In genomic region chr22:31177420-31178162, GRCh38 we compare ENCODE assay signal across 10 cellular contexts. TPM values are rescaled to one million over a fixed set of nuclear protein-coding genes. Genes with fewer than 3 reads are reported as not detected.
DNase-seq lines count a peak whose midpoint lies in the region; ATAC-seq and TF ChIP-seq lines count a peak whose summit lies in the region.
"Had no signal": no experiment of that assay in that cellular context is flagged by ENCODE, and none has a peak within 500 bp of the region (broad histone marks: within the 10 kb centered on the region; RNA-seq: fewer than 3 reads in every experiment).

No MANE protein-coding gene starts in this region.

- H3K79me2 ChIP-seq in mammary epithelial cell (ENCODE audit: insufficient read depth, low read length) = peaks cover 70% of the 10 kb centered on the region

- in situ Hi-C loops in ACHN (cut with HindIII; ENCODE audit: low pct_ligation_motif_present, low pct_unique_long_range_greater_than_20kb, low sequenced_read_pairs) = no loop called here
- in situ Hi-C loops in mammary epithelial cell (cut with MboI; ENCODE audit: low sequenced_read_pairs in 2 of 2) = no loop called here

- H3K36me3 ChIP-seq in mammary epithelial cell (ENCODE audit: insufficient read depth, low read length) = no peaks in the 10 kb centered on the region
- no peaks in the 10 kb centered on the region for H3K36me3 ChIP-seq in uterus

- H3K4me1 ChIP-seq in mammary epithelial cell (ENCODE audit: insufficient read depth, low read length) (peaks cover 50% of the 10 kb centered on the region), uterus (peaks cover 0 to 9% of the 10 kb centered on the region in 2 donors)

- H4K20me1 ChIP-seq in mammary epithelial cell (ENCODE audit: insufficient read depth, low read length) = no peaks in the 10 kb centered on the region

- H3K27me3 ChIP-seq in mammary epithelial cell (ENCODE audit: insufficient read depth, low read length) = no peaks in the 10 kb centered on the region
- H3K27me3 ChIP-seq in uterus = no peaks in the 10 kb centered on the region

- intact Hi-C loops in mammary epithelial cell (cut with micrococcal nuclease) = loop anchor here (1.0 to 5.0 kb wide), 4 partner anchors 15 to 75 kb away; partner anchors contain the start of genes LIMK2 and RNF185
- intact Hi-C loops in uterus (cut with DNase I; ENCODE audit: low total_unique reads) = no loop called here

- 27% methylated on average over 4 of the region's 6 CpGs for WGBS in mammary epithelial cell (ENCODE audit: low coverage, missing lambda C conversion rate)

- peak overlapping the region; percentile 39 for H3K4me2 ChIP-seq in mammary epithelial cell (ENCODE audit: insufficient read depth, low read depth, low read length)
- H3K4me2 ChIP-seq: PC-9 had no signal

- dilution Hi-C loops in mammary epithelial cell (cut with HindIII; ENCODE audit: low sequenced_read_pairs) = no loop called here

- TF ChIP-seq RAD21 in Ishikawa (IDR thresholded peaks at IDR 0.05; ENCODE audit: low read depth) = no peak

- no peak for TF ChIP-seq EP300 in Ishikawa (IDR thresholded peaks at IDR 0.05; ENCODE audit: borderline replicate concordance)

- peak overlapping the region; percentile 39 for H3K9ac ChIP-seq in mammary epithelial cell (ENCODE audit: insufficient read depth, low read length)

- ATAC-seq in GM21737 (IDR thresholded peaks at IDR 0.05; ENCODE audit: unreplicated experiment) (no peak), HG02588 (IDR thresholded peaks at IDR 0.05; ENCODE audit: unreplicated experiment) (no peak)
- ATAC-seq: K562 had no signal

- CTCF ChIA-PET in mammary epithelial cell (lab: Charles Lee; ENCODE audit: low non-redundant PET) = interaction anchor here (0.6 kb wide), 1 partner anchor 413 kb away, joined by 3 read pairs; no protein-coding TSS in a partner anchor

- TF ChIP-seq POLR2A in uterus (IDR thresholded peaks at IDR 0.05) = no peak

- TF ChIP-seq CTCF in mammary epithelial cell (conservative IDR thresholded peaks at IDR 0.05 in 1 of 2, IDR thresholded peaks at IDR 0.05 in 1 of 2; ENCODE audit: extremely low read depth in 1 of 2, insufficient read depth in 1 of 2, low read depth in 1 of 2, low read length in 2 of 2) (peak in 1 of 2 donors; percentile 35), uterus (IDR thresholded peaks at IDR 0.05) (no peak)

- H3K27ac ChIP-seq in mammary epithelial cell (ENCODE audit: insufficient read depth, low read depth, low read length) (peak overlapping the region; percentile 70), uterus (no peak overlapping the region)
- H3K27ac ChIP-seq: PC-9 had no signal

- peak; percentile 78 for DNase-seq in ACHN
- peak; percentile 96 for DNase-seq in mammary epithelial cell
- DNase-seq in mucosa of gallbladder (ENCODE audit: low spot score) = peak; percentile 22
- no peak for DNase-seq in SKM-1 (lab: John Stamatoyannopoulos, UW; ENCODE audit: unreplicated experiment)
- no peak for DNase-seq in uterus

- H3K4me3 ChIP-seq in mammary epithelial cell (replicated peaks in 1 of 3; ENCODE audit: insufficient read depth in 1 of 3, low read depth in 2 of 3, low read length in 3 of 3) (no peak overlapping the region), uterus (no peak overlapping the region)
- H3K4me3 ChIP-seq: K562, PC-9 had no signal

- no peaks in the 10 kb centered on the region for H3K9me3 ChIP-seq in mammary epithelial cell (replicated peaks; ENCODE audit: insufficient read depth, low read length)
- no peaks in the 10 kb centered on the region for H3K9me3 ChIP-seq in uterus

- peak overlapping the region; percentile 1 for H2AFZ ChIP-seq in mammary epithelial cell (ENCODE audit: low read depth, low read length)
- H2AFZ ChIP-seq: PC-9 had no signal

- BruUV-seq in mammary epithelial cell (replicated peaks; lab: Mats Ljungman, UMichigan) = TSS peak; percentile 23

TF ChIP-seq in Ishikawa, 13 proteins besides CTCF, POLR2A, EP300 and RAD21:
- no peak for TF ChIP-seq EGR1 (IDR thresholded peaks at IDR 0.05)
- TF ChIP-seq CREB1 (IDR thresholded peaks at IDR 0.05; ENCODE audit: low read depth) = no peak
- TF ChIP-seq REST (IDR thresholded peaks at IDR 0.05; ENCODE audit: low read depth) = no peak
- no peak for TF ChIP-seq USF1 (IDR thresholded peaks at IDR 0.05)
- no peak for TF ChIP-seq YY1 (IDR thresholded peaks at IDR 0.05; ENCODE audit: low read depth)
- TF ChIP-seq, protein P1, sequence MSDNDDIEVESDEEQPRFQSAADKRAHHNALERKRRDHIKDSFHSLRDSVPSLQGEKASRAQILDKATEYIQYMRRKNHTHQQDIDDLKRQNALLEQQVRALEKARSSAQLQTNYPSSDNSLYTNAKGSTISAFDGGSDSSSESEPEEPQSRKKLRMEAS (IDR thresholded peaks at IDR 0.05) = no peak
- TF ChIP-seq TEAD4 (IDR thresholded peaks at IDR 0.05) = peak; percentile 84
- TF ChIP-seq TCF12 (IDR thresholded peaks at IDR 0.05; ENCODE audit: low read depth) = no peak

RNA-seq across cellular contexts. Expression of gene RNF185, which starts 17.6 kb away (rescaled TPM):
- 10 to 100 TPM; 29.2 to 47.3 TPM for total RNA-seq in mammary epithelial cell
- polyA plus RNA-seq in mammary epithelial cell = 26.3 TPM
- 18.2 TPM for polyA minus RNA-seq in mammary epithelial cell
- total RNA-seq in mucosa of gallbladder = 30.8 TPM
- total RNA-seq in uterus = 10 to 100 TPM; 10.8 to 39.5 (median 28.0) TPM

RNA-seq across cellular contexts. Expression of gene LIMK2, which starts 34.5 kb away (rescaled TPM):
- 100 to 1,000 TPM; 176 to 484 TPM for total RNA-seq in mammary epithelial cell
- 25.9 TPM for polyA plus RNA-seq in mammary epithelial cell
- 123 TPM for polyA minus RNA-seq in mammary epithelial cell
- total RNA-seq in mucosa of gallbladder = 81.4 TPM
- total RNA-seq in uterus = 10 to 100 TPM in 2 of 4 donors, 1 to 10 TPM in 2; 7.2 to 52.0 (median 22.1) TPM

RNA-seq across cellular contexts. Expression of gene PLA2G3, which starts 37.3 kb away (rescaled TPM):
- not detected for total RNA-seq in mammary epithelial cell
- not detected for polyA plus RNA-seq in mammary epithelial cell
- polyA minus RNA-seq in mammary epithelial cell = not detected
- total RNA-seq in mucosa of gallbladder = 0.78 TPM
- total RNA-seq in uterus = not detected
- total RNA-seq: PC-9 had no signal

RNA-seq across cellular contexts. Expression of gene INPP5J, which starts 54.8 kb away (rescaled TPM):
- total RNA-seq in mammary epithelial cell (1 to 10 TPM in 1 of 2 donors, under 1 TPM in 1; 0.50 to 2.7 TPM), mucosa of gallbladder (8.7 TPM), uterus (1 to 10 TPM in 3 of 4 donors, under 1 TPM in 1; 0.59 to 7.9 (median 3.0) TPM)
- 0.37 TPM for polyA plus RNA-seq in mammary epithelial cell
- polyA minus RNA-seq in mammary epithelial cell = 2.4 TPM

Comparison
In these comparisons a context has a peak if more than half of its experiments do, and no peak if none do; other contexts are left out.
1. DNase-seq: peak in ACHN (single experiment), mammary epithelial cell (single experiment) and mucosa of gallbladder (single experiment); none in SKM-1 (single experiment) and uterus (0 of 2).